2 cellular contexts compared by ENCODE assay signal in the genomic region with DNA sequence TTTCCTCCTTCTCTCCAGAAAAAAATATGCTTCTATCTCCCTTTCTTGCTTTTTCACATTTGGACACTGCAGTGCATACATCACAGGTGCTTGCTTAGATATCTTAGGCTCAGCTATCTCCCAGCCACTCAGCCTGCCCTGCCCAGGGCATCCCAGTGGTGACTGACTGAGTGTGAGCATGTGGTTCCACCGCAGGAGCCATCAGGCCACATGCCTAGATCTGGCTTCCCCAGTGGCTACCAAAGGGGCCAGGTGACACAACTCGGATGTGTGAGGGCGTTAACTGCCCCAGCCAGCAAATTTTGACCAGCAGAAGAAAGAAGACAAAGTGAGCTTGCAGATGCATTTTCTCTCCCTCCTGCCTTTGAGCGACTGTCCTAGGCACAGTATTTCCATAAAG.
A peak's percentile ranks its signal among the peaks of the same experiment; 100 is the strongest.
TF ChIP-seq lines count a peak whose summit lies in the region.

No MANE protein-coding gene starts in this region.

TF ChIP-seq in H1, 55 proteins besides CTCF, POLR2A, EP300 and RAD21:
- TF ChIP-seq CBX5 (IDR thresholded peaks at IDR 0.05; ENCODE audit: low read depth, low read length) (no peak), ZNF274 (IDR thresholded peaks at IDR 0.05; ENCODE audit: borderline replicate concordance, extremely low read depth, low read length) (no peak)
- TF ChIP-seq, protein P1, sequence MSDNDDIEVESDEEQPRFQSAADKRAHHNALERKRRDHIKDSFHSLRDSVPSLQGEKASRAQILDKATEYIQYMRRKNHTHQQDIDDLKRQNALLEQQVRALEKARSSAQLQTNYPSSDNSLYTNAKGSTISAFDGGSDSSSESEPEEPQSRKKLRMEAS (IDR thresholded peaks at IDR 0.05), result peak; percentile 84
- TF ChIP-seq, protein P2, sequence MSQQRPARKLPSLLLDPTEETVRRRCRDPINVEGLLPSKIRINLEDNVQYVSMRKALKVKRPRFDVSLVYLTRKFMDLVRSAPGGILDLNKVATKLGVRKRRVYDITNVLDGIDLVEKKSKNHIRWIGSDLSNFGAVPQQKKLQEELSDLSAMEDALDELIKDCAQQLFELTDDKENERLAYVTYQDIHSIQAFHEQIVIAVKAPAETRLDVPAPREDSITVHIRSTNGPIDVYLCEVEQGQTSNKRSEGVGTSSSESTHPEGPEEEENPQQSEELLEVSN (IDR thresholded peaks at IDR 0.05), result peak; percentile 69
- TF ChIP-seq, protein P3, sequence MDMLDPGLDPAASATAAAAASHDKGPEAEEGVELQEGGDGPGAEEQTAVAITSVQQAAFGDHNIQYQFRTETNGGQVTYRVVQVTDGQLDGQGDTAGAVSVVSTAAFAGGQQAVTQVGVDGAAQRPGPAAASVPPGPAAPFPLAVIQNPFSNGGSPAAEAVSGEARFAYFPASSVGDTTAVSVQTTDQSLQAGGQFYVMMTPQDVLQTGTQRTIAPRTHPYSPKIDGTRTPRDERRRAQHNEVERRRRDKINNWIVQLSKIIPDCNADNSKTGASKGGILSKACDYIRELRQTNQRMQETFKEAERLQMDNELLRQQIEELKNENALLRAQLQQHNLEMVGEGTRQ (IDR thresholded peaks at IDR 0.05; ENCODE audit: low read length), result peak; percentile 37; the same call in 1 of the 2 replicates
TF ChIP-seq in H1: peak in this region for 3.

TF ChIP-seq in HepG2, 621 proteins besides CTCF, POLR2A, EP300 and RAD21:
- TF ChIP-seq POLR2G (IDR thresholded peaks at IDR 0.05; ENCODE audit: low read depth, low read length), result no peak
- TF ChIP-seq ZNF101 (CRISPR knock-in tag; IDR thresholded peaks at IDR 0.05; ENCODE audit: borderline replicate concordance, low read depth), result no peak
- TF ChIP-seq, protein P4, sequence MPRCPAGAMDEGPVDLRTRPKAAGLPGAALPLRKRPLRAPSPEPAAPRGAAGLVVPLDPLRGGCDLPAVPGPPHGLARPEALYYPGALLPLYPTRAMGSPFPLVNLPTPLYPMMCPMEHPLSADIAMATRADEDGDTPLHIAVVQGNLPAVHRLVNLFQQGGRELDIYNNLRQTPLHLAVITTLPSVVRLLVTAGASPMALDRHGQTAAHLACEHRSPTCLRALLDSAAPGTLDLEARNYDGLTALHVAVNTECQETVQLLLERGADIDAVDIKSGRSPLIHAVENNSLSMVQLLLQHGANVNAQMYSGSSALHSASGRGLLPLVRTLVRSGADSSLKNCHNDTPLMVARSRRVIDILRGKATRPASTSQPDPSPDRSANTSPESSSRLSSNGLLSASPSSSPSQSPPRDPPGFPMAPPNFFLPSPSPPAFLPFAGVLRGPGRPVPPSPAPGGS (CRISPR knock-in tag; IDR thresholded peaks at IDR 0.05), result no peak
- no peak for TF ChIP-seq ZNF136 (CRISPR knock-in tag; IDR thresholded peaks at IDR 0.05; ENCODE audit: low read depth)
- no peak for TF ChIP-seq ZNF75D (CRISPR knock-in tag; IDR thresholded peaks at IDR 0.05; ENCODE audit: borderline replicate concordance)
- TF ChIP-seq ISX (CRISPR knock-in tag; conservative IDR thresholded peaks at IDR 0.05), result no peak
- no peak for TF ChIP-seq HNRNPLL (IDR thresholded peaks at IDR 0.05; ENCODE audit: low read depth, low read length, poor library complexity, severe bottlenecking)
- no peak for TF ChIP-seq KLF16 (CRISPR knock-in tag; IDR thresholded peaks at IDR 0.05)
- TF ChIP-seq, protein P5, sequence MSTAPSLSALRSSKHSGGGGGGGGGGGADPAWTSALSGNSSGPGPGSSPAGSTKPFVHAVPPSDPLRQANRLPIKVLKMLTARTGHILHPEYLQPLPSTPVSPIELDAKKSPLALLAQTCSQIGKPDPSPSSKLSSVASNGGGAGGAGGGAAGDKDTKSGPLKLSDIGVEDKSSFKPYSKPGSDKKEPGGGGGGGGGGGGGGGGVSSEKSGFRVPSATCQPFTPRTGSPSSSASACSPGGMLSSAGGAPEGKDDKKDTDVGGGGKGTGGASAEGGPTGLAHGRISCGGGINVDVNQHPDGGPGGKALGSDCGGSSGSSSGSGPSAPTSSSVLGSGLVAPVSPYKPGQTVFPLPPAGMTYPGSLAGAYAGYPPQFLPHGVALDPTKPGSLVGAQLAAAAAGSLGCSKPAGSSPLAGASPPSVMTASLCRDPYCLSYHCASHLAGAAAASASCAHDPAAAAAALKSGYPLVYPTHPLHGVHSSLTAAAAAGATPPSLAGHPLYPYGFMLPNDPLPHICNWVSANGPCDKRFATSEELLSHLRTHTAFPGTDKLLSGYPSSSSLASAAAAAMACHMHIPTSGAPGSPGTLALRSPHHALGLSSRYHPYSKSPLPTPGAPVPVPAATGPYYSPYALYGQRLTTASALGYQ (CRISPR knock-in tag; IDR thresholded peaks at IDR 0.05), result no peak
- TF ChIP-seq ZNF343 (CRISPR knock-in tag; IDR thresholded peaks at IDR 0.05), result no peak
- TF ChIP-seq, protein P6, sequence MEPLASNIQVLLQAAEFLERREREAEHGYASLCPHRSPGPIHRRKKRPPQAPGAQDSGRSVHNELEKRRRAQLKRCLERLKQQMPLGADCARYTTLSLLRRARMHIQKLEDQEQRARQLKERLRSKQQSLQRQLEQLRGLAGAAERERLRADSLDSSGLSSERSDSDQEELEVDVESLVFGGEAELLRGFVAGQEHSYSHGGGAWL (CRISPR knock-in tag; IDR thresholded peaks at IDR 0.05), result no peak
- no peak for TF ChIP-seq AKAP8 (CRISPR knock-in tag; IDR thresholded peaks at IDR 0.05)
- TF ChIP-seq U2AF1 (optimal IDR thresholded peaks at IDR 0.05; ENCODE audit: low read depth, low read length), result no peak
- TF ChIP-seq, protein P7, sequence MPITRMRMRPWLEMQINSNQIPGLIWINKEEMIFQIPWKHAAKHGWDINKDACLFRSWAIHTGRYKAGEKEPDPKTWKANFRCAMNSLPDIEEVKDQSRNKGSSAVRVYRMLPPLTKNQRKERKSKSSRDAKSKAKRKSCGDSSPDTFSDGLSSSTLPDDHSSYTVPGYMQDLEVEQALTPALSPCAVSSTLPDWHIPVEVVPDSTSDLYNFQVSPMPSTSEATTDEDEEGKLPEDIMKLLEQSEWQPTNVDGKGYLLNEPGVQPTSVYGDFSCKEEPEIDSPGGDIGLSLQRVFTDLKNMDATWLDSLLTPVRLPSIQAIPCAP (CRISPR knock-in tag; IDR thresholded peaks at IDR 0.05; ENCODE audit: low read depth), result no peak
- TF ChIP-seq ONECUT2 (CRISPR knock-in tag; IDR thresholded peaks at IDR 0.05), result no peak
- TF ChIP-seq ZNF790 (CRISPR knock-in tag; IDR thresholded peaks at IDR 0.05; ENCODE audit: borderline replicate concordance), result no peak
- no peak for TF ChIP-seq ZNF468 (CRISPR knock-in tag; IDR thresholded peaks at IDR 0.05)
